8 cellular contexts compared by ENCODE assay signal in genomic region chr4:74097631-74098550, GRCh38. TPM values are rescaled to one million over a fixed set of nuclear protein-coding genes. Genes with fewer than 3 reads are reported as not detected.
DNase-seq lines count a peak whose midpoint lies in the region; ATAC-seq and TF ChIP-seq lines count a peak whose summit lies in the region.

No MANE protein-coding gene starts in this region.

- H4K8ac ChIP-seq in IMR-90 (ENCODE audit: low read depth in 2 of 2, low read length in 2 of 2): peak overlapping the region in 1 of 2 experiments; percentile 24; a peak in 1 of 4 replicates

- no peak overlapping the region for H3K56ac ChIP-seq in IMR-90 (ENCODE audit: extremely low read depth, insufficient read depth, low read length)

- no peaks in the 10 kb centered on the region for H3K9me3 ChIP-seq in AG04450 (ENCODE audit: control insufficient read depth, insufficient read depth, low read length)
- no peaks in the 10 kb centered on the region for H3K9me3 ChIP-seq in IMR-90 (ENCODE audit: control insufficient read depth, insufficient read depth, low read length)
- H3K9me3 ChIP-seq in muscle layer of duodenum (ENCODE audit: control insufficient read depth in 1 of 2, low read length in 2 of 2): no peaks in the 10 kb centered on the region

- H3K4me3 ChIP-seq in AG04450 (ENCODE audit: low read depth, low read length) (peak overlapping the region; percentile 71), IMR-90 (ENCODE audit: insufficient read depth, low read depth, low read length) (no peak overlapping the region), muscle layer of duodenum (ENCODE audit: low read depth in 1 of 2, low read length in 2 of 2) (peak overlapping the region; percentile 72 to 73)

- no CpG with 5 or more reads among the region's 3 CpGs for WGBS in IMR-90 (ENCODE audit: extremely low coverage in 2 of 2, insufficient read length in 1 of 2), 2 experiments

- no peak overlapping the region; the same call in 1 of the 2 replicates for H3K9ac ChIP-seq in IMR-90 (ENCODE audit: low read depth, low read length)

- ATAC-seq in IMR-90 (ENCODE audit: low read depth) (no peak), GM19023 (IDR thresholded peaks at IDR 0.05; ENCODE audit: unreplicated experiment) (no peak)

- H3K27ac ChIP-seq in AG04450 (ENCODE audit: low read depth, low read length) (peak overlapping the region; percentile 13), IMR-90 (ENCODE audit: insufficient read depth, low read length) (no peak overlapping the region), muscle layer of duodenum (ENCODE audit: low read length) (peak overlapping the region; percentile 3)

- no peak overlapping the region for H3K14ac ChIP-seq in IMR-90 (replicated peaks; ENCODE audit: low read depth, low read length)

- no peak overlapping the region for H2BK120ac ChIP-seq in IMR-90 (ENCODE audit: low read depth, low read length)

- no peaks in the 10 kb centered on the region for H3K79me1 ChIP-seq in IMR-90 (ENCODE audit: low read depth in 1 of 2, low read length in 2 of 2)

- H3K27me3 ChIP-seq in AG04450 (ENCODE audit: control insufficient read depth, insufficient read depth, low read length): no peaks in the 10 kb centered on the region
- no peaks in the 10 kb centered on the region for H3K27me3 ChIP-seq in IMR-90 (ENCODE audit: control insufficient read depth, insufficient read depth, low read length)
- no peaks in the 10 kb centered on the region for H3K27me3 ChIP-seq in muscle layer of duodenum (ENCODE audit: low read depth, low read length)

- H3K4me1 ChIP-seq in IMR-90 (ENCODE audit: control insufficient read depth, insufficient read depth, low read length) (peaks cover 4% of the 10 kb centered on the region), muscle layer of duodenum (ENCODE audit: control insufficient read depth in 1 of 2, insufficient read depth in 2 of 2, low read length in 2 of 2) (no peaks in the 10 kb centered on the region)

- intact Hi-C loops in IMR-90 (cut with micrococcal nuclease) (loop anchor here (5.0 kb wide), 1 partner anchor 101 kb away; the partner anchor contains the start of gene CXCL5), posterior cingulate gyrus (cut with DNase I) (no loop called here)

- H4K20me1 ChIP-seq in IMR-90 (ENCODE audit: insufficient read depth, low read length): no peaks in the 10 kb centered on the region

- TF ChIP-seq CTCF in AG04450 (IDR thresholded peaks at IDR 0.05; ENCODE audit: low read depth, low read length) (no peak), IMR-90 (conservative IDR thresholded peaks at IDR 0.05; ENCODE audit: low read depth, low read length) (no peak)

- no TSS peak for BruUV-seq in IMR-90 (replicated peaks; lab: Mats Ljungman, UMichigan)

- H2AK9ac ChIP-seq in IMR-90 (replicated peaks; ENCODE audit: low read depth, low read length, poor library complexity): no peak overlapping the region

- POLR2A ChIA-PET in AG04450 (lab: Yijun Ruan, JAX): interaction anchor here (0.6 to 2.5 kb wide), 2 partner anchors 11 to 425 kb away, joined by 4 to 32 read pairs; no protein-coding TSS in a partner anchor
- POLR2A ChIA-PET in IMR-90 (lab: Charles Lee; ENCODE audit: unreplicated experiment): interaction anchor here (0.6 kb wide), 1 partner anchor 28 kb away, joined by 3 read pairs; no protein-coding TSS in a partner anchor

- TF ChIP-seq POLR2A in IMR-90 (IDR thresholded peaks at IDR 0.05; ENCODE audit: low read depth, low read length): peak; percentile 68

- no peak overlapping the region for H4K5ac ChIP-seq in IMR-90 (ENCODE audit: low read depth, low read length)

- no peak overlapping the region for H2AFZ ChIP-seq in IMR-90 (replicated peaks; ENCODE audit: low read length, poor library complexity)

- TF ChIP-seq RAD21 in IMR-90 (IDR thresholded peaks at IDR 0.05; ENCODE audit: low read length): no peak

- no peak overlapping the region for H3K4me2 ChIP-seq in IMR-90 (ENCODE audit: low read depth, low read length)

- H3K9me1 ChIP-seq in IMR-90 (ENCODE audit: insufficient read depth, low read length): 0 out of 2 replicates have a peak, but pooled peaks cover 4% of the 10 kb centered on the region

- H3K36me3 ChIP-seq in IMR-90 (ENCODE audit: control insufficient read depth, insufficient read depth, low read length): no peaks in the 10 kb centered on the region
- H3K36me3 ChIP-seq in muscle layer of duodenum (ENCODE audit: control insufficient read depth in 1 of 2, insufficient read depth in 2 of 2, low read length in 2 of 2): no peaks in the 10 kb centered on the region

- H3K18ac ChIP-seq in IMR-90 (ENCODE audit: low read depth, low read length): no peak overlapping the region

- dilution Hi-C loops in IMR-90 (cut with HindIII; ENCODE audit: low sequenced_read_pairs, unreplicated experiment): no loop called here

- H2BK15ac ChIP-seq in IMR-90 (ENCODE audit: low read depth, low read length): no peak overlapping the region

- CTCF ChIA-PET in AG04450 (lab: Charles Lee): interaction anchor here (1.0 to 2.6 kb wide), 7 partner anchors 35 to 436 kb away, joined by 3 to 15 read pairs (median 3); no protein-coding TSS in a partner anchor
- CTCF ChIA-PET in IMR-90 (lab: Yijun Ruan, JAX): interaction anchor here (0.9 to 1.2 kb wide), 2 partner anchors 9 to 37 kb away, joined by 3 to 5 read pairs; no protein-coding TSS in a partner anchor

- in situ Hi-C loops in IMR-90 (cut with MboI; ENCODE audit: low sequenced_read_pairs): no loop called here

- no peak overlapping the region for H4K91ac ChIP-seq in IMR-90 (ENCODE audit: insufficient read depth, low read depth, low read length)

- no peak overlapping the region for H2BK20ac ChIP-seq in IMR-90 (ENCODE audit: low read depth, low read length)

- DNase-seq in AG04450 (ENCODE audit: low read depth, low spot score) (no peak), IMR-90 (no peak), dermis blood vessel endothelial cell (peak; percentile 34), posterior cingulate gyrus (no peak), NOMO-1 (lab: John Stamatoyannopoulos, UW; ENCODE audit: unreplicated experiment in 2 of 2) (no peak), DMS153 (lab: John Stamatoyannopoulos, UW) (no peak)

- no peak overlapping the region; the same call in 1 of the 2 replicates for H2AK5ac ChIP-seq in IMR-90 (ENCODE audit: low read depth, low read length)

- no peak overlapping the region for H3K23ac ChIP-seq in IMR-90 (ENCODE audit: low read depth, low read length)

- no peak overlapping the region for H2BK5ac ChIP-seq in IMR-90 (ENCODE audit: low read depth, low read length, poor library complexity, severe bottlenecking)

- no peak overlapping the region for H3K4ac ChIP-seq in IMR-90 (ENCODE audit: low read depth, low read length)

TF ChIP-seq in IMR-90, 13 proteins besides CTCF, POLR2A, EP300 and RAD21:
- no peak for TF ChIP-seq FOS (IDR thresholded peaks at IDR 0.05; ENCODE audit: low read depth, low read length)
- peak; percentile 46 for TF ChIP-seq CEBPB (IDR thresholded peaks at IDR 0.05; ENCODE audit: low read depth, low read length)
TF ChIP-seq in IMR-90: peak in this region for 1.

RNA-seq across cellular contexts. Expression of gene CXCL2, which starts 1.1 kb away (rescaled TPM):
- polyA plus RNA-seq in AG04450 (2011; rRNA removed) (0.69 and 0.84 TPM in 2 replicates), IMR-90 (2012; rRNA removed) (0.99 and 3.7 TPM in 2 replicates)
- polyA minus RNA-seq in AG04450 (2011; rRNA and poly(A)+ RNA removed): 0.55 and 1.3 TPM in 2 replicates
- total RNA-seq in IMR-90 (2012; rRNA removed) (0.18 and 0.28 TPM in 2 replicates), dermis blood vessel endothelial cell (1.2 and 5.6 TPM in 2 replicates)
- 1.4 and 7.8 TPM in 2 replicates for polyA plus RNA-seq in IMR-90 (2012; cell fraction: cytosol; rRNA removed)
- polyA plus RNA-seq in IMR-90 (2012; cell fraction: nucleus; rRNA removed; ENCODE audit: low replicate concordance): 53.1 and 64.1 TPM in 2 replicates

RNA-seq across cellular contexts. Expression of gene CXCL3, which starts 59.4 kb away (rescaled TPM):
- 0.43 and 0.74 TPM in 2 replicates for polyA plus RNA-seq in AG04450 (2011; rRNA removed)
- polyA minus RNA-seq in AG04450 (2011; rRNA and poly(A)+ RNA removed): 0.39 and 0.46 TPM in 2 replicates
- total RNA-seq in IMR-90 (2012; rRNA removed): 0.18 TPM in 1 of 2 replicates, not detected in the other
- 0.27 and 0.74 TPM in 2 replicates for polyA plus RNA-seq in IMR-90 (2012; rRNA removed)
- 0.17 and 0.76 TPM in 2 replicates for polyA plus RNA-seq in IMR-90 (2012; cell fraction: cytosol; rRNA removed)
- 3.2 and 4.3 TPM in 2 replicates for polyA plus RNA-seq in IMR-90 (2012; cell fraction: nucleus; rRNA removed; ENCODE audit: low replicate concordance)
- 0.37 and 0.85 TPM in 2 replicates for total RNA-seq in dermis blood vessel endothelial cell
